ENCODE assay signal across 23 cellular contexts in the genomic region with DNA sequence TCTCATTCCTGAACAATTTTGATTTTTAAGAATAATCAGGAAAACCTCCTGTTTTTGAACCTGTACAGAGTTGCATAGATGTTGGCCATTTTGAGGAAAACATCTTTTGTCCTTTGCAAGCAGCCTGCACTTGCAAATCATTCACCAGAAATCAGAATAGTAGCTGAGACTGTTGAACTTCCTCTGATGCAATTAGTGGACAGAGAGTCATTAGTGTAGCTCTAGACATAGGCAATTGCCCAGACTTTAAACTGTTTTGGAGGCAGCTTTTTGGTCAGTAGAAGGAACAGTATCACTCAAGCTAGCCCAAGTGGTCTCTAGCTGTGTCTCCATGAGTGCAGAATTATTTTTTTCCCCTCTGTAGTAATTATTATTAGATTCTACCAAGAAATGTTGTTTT.
"Had no signal": no experiment of that assay in that cellular context is flagged by ENCODE, and none has a peak within 500 bp of the region (broad histone marks: within the 10 kb centered on the region; RNA-seq: fewer than 3 reads in every experiment).

No MANE protein-coding gene starts in this region.

- H3K9me3 Mint-ChIP-seq: memory B cell, nephron, neural progenitor cell, type B pancreatic cell had no signal

- H3K36me3 ChIP-seq: gastrocnemius medialis, neural progenitor cell, right atrium auricular region, sigmoid colon, stomach, tibial artery had no signal

- H3K27ac ChIP-seq: dorsolateral prefrontal cortex, gastrocnemius medialis, neural progenitor cell, parathyroid adenoma, right atrium auricular region, sigmoid colon, stomach, testis, tibial artery had no signal

- ATAC-seq: gastrocnemius medialis; stimulated activated effector memory CD8-positive, alpha-beta T cell treated with anti-CD3 and anti-CD28 coated beads, Interleukin-12 subunit alpha, Interleukin-12 subunit beta, amount 100 ng/mL, for 72 hours had no signal

- H3K27me3 ChIP-seq: dorsolateral prefrontal cortex, gastrocnemius medialis, neural progenitor cell, right atrium auricular region, sigmoid colon, stomach, testis, tibial artery had no signal

- H3K4me3 Mint-ChIP-seq: memory B cell; nephron; neural progenitor cell; stimulated activated effector memory CD8-positive, alpha-beta T cell treated with anti-CD3 and anti-CD28 coated beads, Interleukin-12 subunit alpha, Interleukin-12 subunit beta, amount 100 ng/mL, for 72 hours; type B pancreatic cell had no signal

- H3K79me2 ChIP-seq: parathyroid adenoma had no signal

- H3K27me3 Mint-ChIP-seq: memory B cell, progenitor cell of endocrine pancreas, type B pancreatic cell had no signal

- H3K9me3 ChIP-seq: gastrocnemius medialis, right atrium auricular region, sigmoid colon, stomach, testis, tibial artery had no signal

- FAIRE-seq: colon, keratinocyte had no signal

- H3K27ac Mint-ChIP-seq: memory B cell; neural progenitor cell; progenitor cell of endocrine pancreas; stimulated activated effector memory CD8-positive, alpha-beta T cell treated with anti-CD3 and anti-CD28 coated beads, Interleukin-12 subunit alpha, Interleukin-12 subunit beta, amount 100 ng/mL, for 72 hours; type B pancreatic cell had no signal

- H3K4me1 ChIP-seq: gastrocnemius medialis, parathyroid adenoma, right atrium auricular region, sigmoid colon, stomach, tibial artery had no signal

- H3K4me1 Mint-ChIP-seq: nephron; stimulated activated effector memory CD8-positive, alpha-beta T cell treated with anti-CD3 and anti-CD28 coated beads, Interleukin-12 subunit alpha, Interleukin-12 subunit beta, amount 100 ng/mL, for 72 hours had no signal

- H3K4me3 ChIP-seq: dorsolateral prefrontal cortex, gastrocnemius medialis, lung, neural progenitor cell, right atrium auricular region, sigmoid colon, stomach, testis, tibial artery had no signal

- H3K9ac ChIP-seq: neural progenitor cell, parathyroid adenoma had no signal

- DNase-seq: dorsolateral prefrontal cortex; effector CD4-positive, alpha-beta T cell; foreskin fibroblast; gastrocnemius medialis; head of caudate nucleus; sigmoid colon; stimulated activated CD4-positive, alpha-beta T cell treated with anti-CD3 and anti-CD28 coated beads, Interleukin-2, amount 100 ng/mL, for 24 hours; stimulated activated CD4-positive, alpha-beta T cell treated with anti-CD3 and anti-CD28 coated beads, Interleukin-4, amount 100 ng/mL, for 24 hours; stimulated activated naive CD4-positive, alpha-beta T cell treated with Interleukin-2 at 50 U/mL for 16 hours; stomach; testis; tibial artery had no signal

- H3K36me3 Mint-ChIP-seq: memory B cell; neural progenitor cell; stimulated activated effector memory CD8-positive, alpha-beta T cell treated with anti-CD3 and anti-CD28 coated beads, Interleukin-12 subunit alpha, Interleukin-12 subunit beta, amount 100 ng/mL, for 72 hours; type B pancreatic cell had no signal

- H2AFZ ChIP-seq: neural progenitor cell, parathyroid adenoma had no signal

- H3K4me2 ChIP-seq: neural progenitor cell had no signal
